ENCODE assay signal across 27 cellular contexts in the genomic region with DNA sequence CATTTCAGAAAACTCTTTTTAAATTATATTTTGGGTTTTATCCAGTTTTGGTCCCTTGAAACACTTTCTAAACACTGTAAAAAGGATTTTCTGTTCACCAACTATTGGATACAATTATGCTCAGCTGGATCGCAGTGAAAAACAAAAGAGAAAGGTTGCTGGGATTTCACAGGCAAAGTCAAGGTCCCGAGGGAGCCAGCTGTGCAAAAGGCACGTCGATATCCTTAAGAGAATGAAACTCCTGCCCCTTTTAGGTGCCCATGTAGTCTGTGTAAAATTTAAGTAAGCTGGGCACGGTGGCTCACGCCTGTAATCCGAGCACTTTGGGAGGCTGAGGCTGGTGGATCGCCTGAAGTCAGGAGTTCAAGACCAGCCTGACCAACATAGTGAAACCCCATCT.
"Had no signal": no experiment of that assay in that cellular context is flagged by ENCODE, and none has a peak within 500 bp of the region (broad histone marks: within the 10 kb centered on the region; RNA-seq: fewer than 3 reads in every experiment).

No MANE protein-coding gene starts in this region.

- H3K9me3 ChIP-seq: esophagus muscularis mucosa, mucosa of descending colon, ovary, psoas muscle, testis, tibial artery had no signal

- ATAC-seq: left lobe of liver; mucosa of descending colon; naive thymus-derived CD4-positive, alpha-beta T cell; psoas muscle; right cardiac atrium; stimulated activated memory B cell treated with anti-CD40 and anti-IgM and Interleukin-4, amounts not matched to agents 10 μg/mL and 1 μg/mL and 100 μg/mL, for 72 hours; stimulated activated naive CD8-positive, alpha-beta T cell treated with anti-CD3 and anti-CD28 coated beads, Interleukin-15, Interleukin-2, amounts not matched to agents 100 U/mL and 50 U/mL, for 24 hours had no signal

- H3K27me3 ChIP-seq: esophagus muscularis mucosa, ovary, spleen, testis, tibial artery had no signal

- H3K27me3 Mint-ChIP-seq: memory B cell; naive thymus-derived CD4-positive, alpha-beta T cell; stimulated activated memory B cell treated with anti-CD40 and anti-IgM and Interleukin-4, amounts not matched to agents 10 μg/mL and 1 μg/mL and 100 μg/mL, for 72 hours; type B pancreatic cell had no signal

- H3K9me3 Mint-ChIP-seq: type B pancreatic cell had no signal

- H3K4me3 Mint-ChIP-seq: memory B cell; mesothelial cell of epicardium; naive thymus-derived CD4-positive, alpha-beta T cell; nephron; stimulated activated memory B cell treated with anti-CD40 and anti-IgM and Interleukin-4, amounts not matched to agents 10 μg/mL and 1 μg/mL and 100 μg/mL, for 72 hours; type B pancreatic cell had no signal

- H3K27ac Mint-ChIP-seq: memory B cell; mesothelial cell of epicardium; naive thymus-derived CD4-positive, alpha-beta T cell; nephron; stimulated activated memory B cell treated with anti-CD40 and anti-IgM and Interleukin-4, amounts not matched to agents 10 μg/mL and 1 μg/mL and 100 μg/mL, for 72 hours; type B pancreatic cell had no signal

- H3K4me1 ChIP-seq: esophagus muscularis mucosa, psoas muscle, spleen, testis, tibial artery had no signal

- DNase-seq: dermis blood vessel endothelial cell; effector memory CD4-positive, alpha-beta T cell; foreskin melanocyte; head of caudate nucleus; mucosa of descending colon; naive thymus-derived CD4-positive, alpha-beta T cell; nucleus accumbens; ovary; posterior cingulate gyrus; psoas muscle; right cardiac atrium; spleen; stimulated activated CD4-positive, alpha-beta T cell treated with anti-CD3 and anti-CD28 coated beads, Interleukin-4, amount 100 ng/mL, for 4 hours; stimulated activated naive CD8-positive, alpha-beta T cell treated with anti-CD3 and anti-CD28 coated beads, Interleukin-15, Interleukin-2, amounts not matched to agents 100 U/mL and 50 U/mL, for 24 hours; substantia nigra; testis; tibial artery had no signal

- H3K27ac ChIP-seq: coronary artery, esophagus muscularis mucosa, ovary, psoas muscle, skin epidermis, spleen, testis, tibial artery had no signal

- H3K4me1 Mint-ChIP-seq: memory B cell; mesothelial cell of epicardium; nephron; stimulated activated memory B cell treated with anti-CD40 and anti-IgM and Interleukin-4, amounts not matched to agents 10 μg/mL and 1 μg/mL and 100 μg/mL, for 72 hours had no signal

- H3K36me3 ChIP-seq: esophagus muscularis mucosa, ovary, spleen, tibial artery had no signal

- H3K4me3 ChIP-seq: coronary artery, esophagus muscularis mucosa, lung, mucosa of descending colon, ovary, psoas muscle, skin epidermis, spleen, testis, tibial artery had no signal

- H3K36me3 Mint-ChIP-seq: memory B cell; mesothelial cell of epicardium; stimulated activated memory B cell treated with anti-CD40 and anti-IgM and Interleukin-4, amounts not matched to agents 10 μg/mL and 1 μg/mL and 100 μg/mL, for 72 hours had no signal
